ENCODE assay signal across 16 cellular contexts in genomic region chr10:86314616-86315520, GRCh38. TPM values are rescaled to one million over a fixed set of nuclear protein-coding genes. Genes with fewer than 3 reads are reported as not detected.
"Had no signal": no experiment of that assay in that cellular context is flagged by ENCODE, and none has a peak within 500 bp of the region (broad histone marks: within the 10 kb centered on the region; RNA-seq: fewer than 3 reads in every experiment).

No MANE protein-coding gene starts in this region.

- ATAC-seq: left lung; naive thymus-derived CD4-positive, alpha-beta T cell; T-cell had no signal

- H3K4me1 Mint-ChIP-seq: activated CD4-positive, alpha-beta T cell treated with anti-CD3 and anti-CD28 coated beads, Interleukin-2, amount 10 ng/mL, durations not matched to agents 7 days and 5 days; naive thymus-derived CD4-positive, alpha-beta T cell; T-cell had no signal

- H3K27ac ChIP-seq: left lung, skin epidermis had no signal

- H3K9me3 Mint-ChIP-seq: activated CD4-positive, alpha-beta T cell treated with anti-CD3 and anti-CD28 coated beads, Interleukin-2, amount 10 ng/mL, durations not matched to agents 7 days and 5 days; naive thymus-derived CD4-positive, alpha-beta T cell; T-cell; type B pancreatic cell had no signal

- DNase-seq: activated CD4-positive, alpha-beta T cell treated with anti-CD3 and anti-CD28 coated beads, Interleukin-2, amount 10 ng/mL, durations not matched to agents 7 days and 5 days; activated naive CD4-positive, alpha-beta T cell treated with Interleukin-2 at 50 U/mL for 16 hours; cerebellar nuclear complex; dermis blood vessel endothelial cell; erythroblast; mammary epithelial cell; naive thymus-derived CD4-positive, alpha-beta T cell; stimulated activated CD4-positive, alpha-beta T cell treated with anti-CD3 and anti-CD28 coated beads, Interleukin-4, amount 100 ng/mL, for 24 hours; stimulated activated naive CD4-positive, alpha-beta T cell treated with Interleukin-2 at 50 U/mL for 16 hours; T-cell; T-helper 9 cell had no signal

- H3K27ac Mint-ChIP-seq: activated CD4-positive, alpha-beta T cell treated with anti-CD3 and anti-CD28 coated beads, Interleukin-2, amount 10 ng/mL, durations not matched to agents 7 days and 5 days; T-cell; type B pancreatic cell had no signal

- H3K4me1 ChIP-seq: left lung had no signal

- H3K4me3 ChIP-seq: left lung, skin epidermis had no signal

- H3K9me3 ChIP-seq: left lung had no signal

- H3K36me3 ChIP-seq: left lung had no signal

- H3K4me3 Mint-ChIP-seq: activated CD4-positive, alpha-beta T cell treated with anti-CD3 and anti-CD28 coated beads, Interleukin-2, amount 10 ng/mL, durations not matched to agents 7 days and 5 days; naive thymus-derived CD4-positive, alpha-beta T cell; T-cell; type B pancreatic cell had no signal

- H3K36me3 Mint-ChIP-seq: naive thymus-derived CD4-positive, alpha-beta T cell; T-cell; type B pancreatic cell had no signal

- H3K27me3 Mint-ChIP-seq: activated CD4-positive, alpha-beta T cell treated with anti-CD3 and anti-CD28 coated beads, Interleukin-2, amount 10 ng/mL, durations not matched to agents 7 days and 5 days had no signal

RNA-seq across cellular contexts. Expression of gene GRID1, which starts 51.7 kb away (rescaled TPM):
- total RNA-seq: activated CD4-positive, alpha-beta T cell treated with anti-CD3 and anti-CD28 coated beads, Interleukin-2, amount 10 ng/mL, durations not matched to agents 7 days and 5 days; dermis blood vessel endothelial cell; mononuclear cell; naive thymus-derived CD4-positive, alpha-beta T cell had no signal
- polyA plus RNA-seq: aorta; naive thymus-derived CD4-positive, alpha-beta T cell had no signal
